Comparison of ENCODE assay signal across 18 cellular contexts in genomic region chr7:130951976-130952313, GRCh38.
DNase-seq lines count a peak whose midpoint lies in the region; TF ChIP-seq lines count a peak whose summit lies in the region.
"Had no signal": no experiment of that assay in that cellular context is flagged by ENCODE, and none has a peak within 500 bp of the region (broad histone marks: within the 10 kb centered on the region; RNA-seq: fewer than 3 reads in every experiment).

No MANE protein-coding gene starts in this region.

- H3K27ac ChIP-seq in breast epithelium (peak overlapping the region; percentile 31 to 36), mesenchymal stem cell (ENCODE audit: low read length, poor library complexity, severe bottlenecking) (peak overlapping the region; percentile 10)
- H3K27ac ChIP-seq: right atrium auricular region had no signal

- no peak overlapping the region for H2AFZ ChIP-seq in mesenchymal stem cell (ENCODE audit: low read depth, low read length)

- no peak overlapping the region for H4K8ac ChIP-seq in mesenchymal stem cell (ENCODE audit: low read length)

- H3K9ac ChIP-seq in mesenchymal stem cell (ENCODE audit: low read length), result no peak overlapping the region

- BruUV-seq in MCF 10A (replicated peaks; lab: Mats Ljungman, UMichigan), result no TSS peak

- H3K18ac ChIP-seq in mesenchymal stem cell (ENCODE audit: low read depth in 1 of 2, low read length in 2 of 2), result no peak overlapping the region

- no peak overlapping the region for H3K27ac Mint-ChIP-seq in MCF 10A (ENCODE audit: low read depth, unreplicated experiment)
- no peak overlapping the region for H3K27ac Mint-ChIP-seq in activated T-helper 2 cell treated with anti-CD3 and anti-CD28 coated beads, Interferon-gamma antibody, Interleukin-2, Interleukin-4, amounts not matched to agents 10 μg/mL and 5 μg/mL and 100 μg/mL, durations not matched to agents 14 hours and 24 hours and 36 hours
- H3K27ac Mint-ChIP-seq: stimulated activated effector memory CD8-positive, alpha-beta T cell treated with anti-CD3 and anti-CD28 coated beads, Interleukin-12 subunit alpha, Interleukin-12 subunit beta, amount 100 ng/mL, for 72 hours had no signal

- H2BK15ac ChIP-seq in mesenchymal stem cell (ENCODE audit: low read depth, poor library complexity, severe bottlenecking), result peak overlapping the region; percentile 26

- no peaks in the 10 kb centered on the region for H3K4me1 ChIP-seq in breast epithelium
- peaks cover 7% of the 10 kb centered on the region for H3K4me1 ChIP-seq in mesenchymal stem cell (ENCODE audit: control insufficient read depth, insufficient read depth, low read depth, low read length)

- TF ChIP-seq POLR2A in breast epithelium (IDR thresholded peaks at IDR 0.05), result no peak

- CTCF ChIA-PET in MCF 10A (lab: Yijun Ruan, JAX), result interaction anchor here (0.9 to 1.0 kb wide), 2 partner anchors 8 to 77 kb away, joined by 4 to 5 read pairs; no protein-coding TSS in a partner anchor

- peaks cover 48% of the 10 kb centered on the region for H3K4me1 Mint-ChIP-seq in MCF 10A (ENCODE audit: insufficient read depth, unreplicated experiment)
- peaks cover 52% of the 10 kb centered on the region for H3K4me1 Mint-ChIP-seq in activated T-helper 2 cell treated with anti-CD3 and anti-CD28 coated beads, Interferon-gamma antibody, Interleukin-2, Interleukin-4, amounts not matched to agents 10 μg/mL and 5 μg/mL and 100 μg/mL, durations not matched to agents 14 hours and 24 hours and 36 hours (ENCODE audit: low read depth)

- H3K79me1 ChIP-seq in mesenchymal stem cell (replicated peaks; ENCODE audit: low read length, poor library complexity, severe bottlenecking), result peaks cover 20% of the 10 kb centered on the region

- intact Hi-C loops in breast epithelium (cut with DNase I; ENCODE audit: low total_unique reads), result no loop called here
- intact Hi-C loops in MCF 10A (cut with micrococcal nuclease), result no loop called here
- intact Hi-C loops in activated T-helper 2 cell treated with anti-CD3 and anti-CD28 coated beads, Interferon-gamma antibody, Interleukin-2, Interleukin-4, amounts not matched to agents 10 μg/mL and 5 μg/mL and 100 μg/mL, durations not matched to agents 14 hours and 24 hours and 36 hours (cut with micrococcal nuclease), result no loop called here

- H2BK5ac ChIP-seq in mesenchymal stem cell (ENCODE audit: low read depth, low read length, poor library complexity, severe bottlenecking), result no peak overlapping the region

- H3K27me3 Mint-ChIP-seq in MCF 10A (ENCODE audit: insufficient read depth, unreplicated experiment), result no peaks in the 10 kb centered on the region
- no peaks in the 10 kb centered on the region for H3K27me3 Mint-ChIP-seq in activated T-helper 2 cell treated with anti-CD3 and anti-CD28 coated beads, Interferon-gamma antibody, Interleukin-2, Interleukin-4, amounts not matched to agents 10 μg/mL and 5 μg/mL and 100 μg/mL, durations not matched to agents 14 hours and 24 hours and 36 hours (ENCODE audit: low read depth)

- H3K4me3 ChIP-seq in breast epithelium (no peak overlapping the region), mesenchymal stem cell (ENCODE audit: insufficient read depth in 1 of 2, low read depth in 1 of 2, low read length in 2 of 2) (no peak overlapping the region)
- H3K4me3 ChIP-seq: esophagus muscularis mucosa, right atrium auricular region, tibial nerve had no signal

- no peak overlapping the region for H4K91ac ChIP-seq in mesenchymal stem cell (ENCODE audit: low read length)

- no peak overlapping the region for H3K4me3 Mint-ChIP-seq in MCF 10A (ENCODE audit: unreplicated experiment)
- H3K4me3 Mint-ChIP-seq in activated T-helper 2 cell treated with anti-CD3 and anti-CD28 coated beads, Interferon-gamma antibody, Interleukin-2, Interleukin-4, amounts not matched to agents 10 μg/mL and 5 μg/mL and 100 μg/mL, durations not matched to agents 14 hours and 24 hours and 36 hours (ENCODE audit: low read depth), result peak overlapping the region; percentile 39
- H3K4me3 Mint-ChIP-seq: stimulated activated effector memory CD8-positive, alpha-beta T cell treated with anti-CD3 and anti-CD28 coated beads, Interleukin-12 subunit alpha, Interleukin-12 subunit beta, amount 100 ng/mL, for 72 hours had no signal

- H3K36me3 ChIP-seq in breast epithelium (no peaks in the 10 kb centered on the region), mesenchymal stem cell (ENCODE audit: control insufficient read depth in 1 of 2, insufficient read depth in 2 of 2, low read depth in 1 of 2, low read length in 2 of 2) (peaks cover 13 to 80% of the 10 kb centered on the region in 2 experiments)

- TF ChIP-seq CTCF in breast epithelium (IDR thresholded peaks at IDR 0.05) (no peak), MCF 10A (IDR thresholded peaks at IDR 0.05; ENCODE audit: unreplicated experiment) (no peak)

- peaks cover 9% of the 10 kb centered on the region for H3K36me3 Mint-ChIP-seq in MCF 10A (ENCODE audit: insufficient read depth, unreplicated experiment)
- peaks cover 58% of the 10 kb centered on the region for H3K36me3 Mint-ChIP-seq in activated T-helper 2 cell treated with anti-CD3 and anti-CD28 coated beads, Interferon-gamma antibody, Interleukin-2, Interleukin-4, amounts not matched to agents 10 μg/mL and 5 μg/mL and 100 μg/mL, durations not matched to agents 14 hours and 24 hours and 36 hours (ENCODE audit: low read depth)
- H3K36me3 Mint-ChIP-seq: stimulated activated effector memory CD8-positive, alpha-beta T cell treated with anti-CD3 and anti-CD28 coated beads, Interleukin-12 subunit alpha, Interleukin-12 subunit beta, amount 100 ng/mL, for 72 hours had no signal

- H2AK5ac ChIP-seq in mesenchymal stem cell (ENCODE audit: low read length, severe bottlenecking), result peak overlapping the region; percentile 5

- POLR2A ChIA-PET in MCF 10A (lab: Yijun Ruan, JAX), result interaction anchor here (0.7 to 1.3 kb wide), 4 partner anchors 8 to 61 kb away, joined by 3 to 6 read pairs (median 4); no protein-coding TSS in a partner anchor

- no peak overlapping the region for H3K14ac ChIP-seq in mesenchymal stem cell (ENCODE audit: low read length in 2 of 2)

- H2BK120ac ChIP-seq in mesenchymal stem cell (ENCODE audit: low read depth, low read length), result no peak overlapping the region

- H3K4ac ChIP-seq in mesenchymal stem cell (ENCODE audit: low read depth in 1 of 2, low read length in 2 of 2), result no peak overlapping the region

- H3K9me3 ChIP-seq in breast epithelium (no peaks in the 10 kb centered on the region), mesenchymal stem cell (ENCODE audit: control insufficient read depth, low read length) (no peaks in the 10 kb centered on the region)
- H3K9me3 ChIP-seq: esophagus muscularis mucosa, right atrium auricular region, tibial nerve had no signal

- H2BK12ac ChIP-seq in mesenchymal stem cell (ENCODE audit: low read length in 2 of 2), result no peak overlapping the region

- H3K4me2 ChIP-seq in mesenchymal stem cell (ENCODE audit: low read length, poor library complexity, severe bottlenecking), result no peak overlapping the region

- DNase-seq in breast epithelium (ENCODE audit: low spot score in 2 of 2), result no peak
- DNase-seq in MCF 10A (ENCODE audit: unreplicated experiment), result no peak
- no peak for DNase-seq in activated T-helper 2 cell treated with anti-CD3 and anti-CD28 coated beads, Interferon-gamma antibody, Interleukin-2, Interleukin-4, amounts not matched to agents 10 μg/mL and 5 μg/mL and 100 μg/mL, durations not matched to agents 14 hours and 24 hours and 36 hours (ENCODE audit: low spot score)
- no peak for DNase-seq in mesenchymal stem cell
- DNase-seq in NCI-H510A treated with DMSO at 0.1 percent for 48 hours (lab: John Stamatoyannopoulos, UW), result no peak
- no peak for DNase-seq in Ammon's horn (ENCODE audit: low spot score)
- no peak for DNase-seq in NOMO-1 treated with dmso at 0.1 percent for 144 hours (lab: John Stamatoyannopoulos, UW; ENCODE audit: unreplicated experiment)
- DNase-seq in activated T-cell treated with anti-CD3 and anti-CD28 coated beads, Interleukin-2, amount 50 U/mL, for 1 hour, result no peak
- DNase-seq: activated CD4-positive, alpha-beta T cell treated with anti-CD3 and anti-CD28 coated beads, Interleukin-2, amount 50 U/mL, for 4 hours; DMS153; GDM1; NCI-H1048; NCI-H2029; NCI-H345 had no signal

- no peaks in the 10 kb centered on the region for H3K9me3 Mint-ChIP-seq in MCF 10A (ENCODE audit: unreplicated experiment)
- no peaks in the 10 kb centered on the region for H3K9me3 Mint-ChIP-seq in activated T-helper 2 cell treated with anti-CD3 and anti-CD28 coated beads, Interferon-gamma antibody, Interleukin-2, Interleukin-4, amounts not matched to agents 10 μg/mL and 5 μg/mL and 100 μg/mL, durations not matched to agents 14 hours and 24 hours and 36 hours
- H3K9me3 Mint-ChIP-seq: stimulated activated effector memory CD8-positive, alpha-beta T cell treated with anti-CD3 and anti-CD28 coated beads, Interleukin-12 subunit alpha, Interleukin-12 subunit beta, amount 100 ng/mL, for 72 hours had no signal

- over 99% methylated on average over 6 of the region's 7 CpGs for WGBS in mesenchymal stem cell

- no peak overlapping the region for H3K23ac ChIP-seq in mesenchymal stem cell (ENCODE audit: low read length in 2 of 2)

- H3K27me3 ChIP-seq in breast epithelium, result no peaks in the 10 kb centered on the region
- no peaks in the 10 kb centered on the region for H3K27me3 ChIP-seq in mesenchymal stem cell (ENCODE audit: control insufficient read depth in 1 of 2, insufficient read depth in 1 of 2, low read length in 2 of 2)
- H3K27me3 ChIP-seq: esophagus muscularis mucosa, right atrium auricular region, tibial nerve had no signal
